ENCODE assay signal across 1 cellular context in the genomic region with DNA sequence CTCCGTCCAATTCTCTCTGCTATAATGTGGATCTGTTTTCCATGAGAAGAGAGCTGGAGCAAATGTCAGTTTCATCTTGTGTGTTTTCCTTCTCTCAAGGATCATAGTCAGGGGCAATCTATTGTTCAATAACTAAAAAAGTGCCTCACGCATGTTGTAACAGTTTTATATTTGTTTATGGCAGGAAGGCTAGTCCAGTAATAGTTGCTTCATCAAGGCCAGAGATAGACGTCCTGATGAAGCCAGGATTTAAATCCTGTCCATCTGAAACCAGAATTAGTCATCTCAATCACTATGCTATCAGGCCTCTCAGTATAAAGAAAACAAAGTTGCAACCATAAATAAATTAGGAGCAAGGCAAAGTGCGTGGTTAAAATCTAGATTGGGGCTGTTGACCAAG.
TF ChIP-seq lines count a peak whose summit lies in the region.

No MANE protein-coding gene starts in this region.

TF ChIP-seq in IMR-90, 13 proteins besides CTCF, POLR2A, EP300 and RAD21:
- TF ChIP-seq SMC3 (IDR thresholded peaks at IDR 0.05; ENCODE audit: low read depth, low read length), result no peak
- peak; percentile 79 for TF ChIP-seq CEBPB (IDR thresholded peaks at IDR 0.05; ENCODE audit: low read depth, low read length)
